ENCODE assay signal across 23 cellular contexts in the genomic region with DNA sequence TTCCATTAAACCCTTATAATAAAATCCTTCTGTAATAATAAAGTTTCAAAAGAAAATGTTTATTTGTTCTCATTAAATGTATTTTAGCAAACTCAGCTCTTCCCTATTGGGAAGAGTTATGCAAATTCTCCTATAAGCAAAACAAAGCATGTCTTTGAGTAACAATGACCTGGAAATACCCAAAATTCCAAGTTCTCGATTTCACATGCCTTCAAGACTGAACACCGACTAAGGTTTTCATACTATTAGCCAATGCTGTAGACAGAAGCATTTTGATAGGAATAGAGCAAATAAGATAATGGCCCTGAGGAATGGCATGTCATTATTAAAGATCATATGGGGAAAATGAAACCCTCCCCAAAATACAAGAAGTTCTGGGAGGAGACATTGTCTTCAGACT. TPM values are rescaled to one million over a fixed set of nuclear protein-coding genes. Genes with fewer than 3 reads are reported as not detected.
A peak's percentile ranks its signal among the peaks of the same experiment; 100 is the strongest.
DNase-seq lines count a peak whose midpoint lies in the region; ATAC-seq, FAIRE-seq and TF ChIP-seq lines count a peak whose summit lies in the region.
"Had no signal": no experiment of that assay in that cellular context is flagged by ENCODE, and none has a peak within 500 bp of the region (broad histone marks: within the 10 kb centered on the region; RNA-seq: fewer than 3 reads in every experiment).

No MANE protein-coding gene starts in this region.

- DNase-seq in HepG2 (ENCODE audit: low spot score), result no peak
- no peak for DNase-seq in right lobe of liver
- no peak for DNase-seq in WTC11 (ENCODE audit: low spot score)
- peak; percentile 54 for DNase-seq in iPS DF 19.7 (ENCODE audit: low read depth, low spot score)
- no peak for DNase-seq in natural killer cell
- no peak for DNase-seq in middle frontal gyrus (ENCODE audit: extremely low spot score, low spot score)
- DNase-seq in activated CD4-positive, alpha-beta T cell treated with anti-CD3 and anti-CD28 coated beads for 36 hours, result no peak
- DNase-seq: CD8-positive, alpha-beta T cell; COR-L47; DMS153; DMS79 treated with DMSO at 0.1 percent for 48 hours; EL; GM23248 had no signal

- no peak for FAIRE-seq in HepG2 (lab: Jason Lieb, UNC)
- FAIRE-seq: D721Med, G401.6, GM12891, HTR-8/SVneo had no signal

- H3K27ac Mint-ChIP-seq in WTC11 (peak overlapping the region; percentile 90), natural killer cell (no peak overlapping the region)
- H3K27ac Mint-ChIP-seq in activated CD4-positive, alpha-beta T cell treated with anti-CD3 and anti-CD28 coated beads for 36 hours, result no peak overlapping the region
- H3K27ac Mint-ChIP-seq: CD14-positive monocyte; CD8-positive, alpha-beta T cell had no signal

- intact Hi-C loops in HepG2 (cut with micrococcal nuclease; ENCODE audit: unreplicated experiment), result no loop called here
- intact Hi-C loops in right lobe of liver (cut with DNase I), result no loop called here
- intact Hi-C loops in natural killer cell (cut with micrococcal nuclease), result no loop called here
- intact Hi-C loops in activated CD4-positive, alpha-beta T cell treated with anti-CD3 and anti-CD28 coated beads for 36 hours (cut with DNase I, micrococcal nuclease), result no loop called here

- no peak overlapping the region for H3K4me3 ChIP-seq in HepG2 (replicated peaks in 1 of 3; ENCODE audit: insufficient read depth in 1 of 3, low read depth in 2 of 3, low read length in 3 of 3)
- H3K4me3 ChIP-seq in right lobe of liver, result no peak overlapping the region
- H3K4me3 ChIP-seq: GM23248, HAP-1 had no signal

- H3K9me3 Mint-ChIP-seq in WTC11 (peaks cover 51% of the 10 kb centered on the region), natural killer cell (no peaks in the 10 kb centered on the region)
- H3K9me3 Mint-ChIP-seq in activated CD4-positive, alpha-beta T cell treated with anti-CD3 and anti-CD28 coated beads for 36 hours (ENCODE audit: low read depth), result no peaks in the 10 kb centered on the region
- H3K9me3 Mint-ChIP-seq: CD8-positive, alpha-beta T cell had no signal

- H3K4me1 ChIP-seq in HepG2 (ENCODE audit: insufficient read depth, low read length) (peaks cover 8% of the 10 kb centered on the region), right lobe of liver (no peaks in the 10 kb centered on the region)
- H3K4me1 ChIP-seq: HAP-1 had no signal

- BruUV-seq in HepG2 (replicated peaks; lab: Mats Ljungman, UMichigan), result no TSS peak

- peaks cover 1 to 15% of the 10 kb centered on the region in 2 experiments; a peak in 3 of 5 replicates for H3K27me3 ChIP-seq in HepG2 (ENCODE audit: control insufficient read depth in 1 of 2, insufficient read depth in 2 of 2, low read length in 2 of 2)
- no peaks in the 10 kb centered on the region for H3K27me3 ChIP-seq in right lobe of liver

- H4K20me1 ChIP-seq in HepG2 (ENCODE audit: insufficient read depth, low read length), result no peaks in the 10 kb centered on the region

- no peak overlapping the region for H3K4me2 ChIP-seq in HepG2 (ENCODE audit: low read depth, low read length)

- H3K79me2 ChIP-seq in HepG2 (ENCODE audit: insufficient read depth, low read length), result no peaks in the 10 kb centered on the region

- no peak for TF ChIP-seq RAD21 in HepG2 (CRISPR knock-in tag; IDR thresholded peaks at IDR 0.05)

- ATAC-seq in HepG2 (no peak), right lobe of liver (no peak), WTC11 (peak; percentile 74), natural killer cell (no peak), HG02885 (IDR thresholded peaks at IDR 0.05; ENCODE audit: poor library complexity, unreplicated experiment) (no peak)
- ATAC-seq in activated CD4-positive, alpha-beta T cell treated with anti-CD3 and anti-CD28 coated beads for 36 hours, result no peak
- ATAC-seq: CD8-positive, alpha-beta T cell had no signal

- TF ChIP-seq POLR2A in HepG2 (IDR thresholded peaks at IDR 0.05; ENCODE audit: insufficient read depth in 1 of 2, low read depth in 2 of 2, low read length in 2 of 2) (no peak), right lobe of liver (IDR thresholded peaks at IDR 0.05) (no peak)

- TF ChIP-seq EP300 in HepG2 (IDR thresholded peaks at IDR 0.05; ENCODE audit: low read depth in 2 of 2, low read length in 2 of 2) (no peak), HepG2 (CRISPR knock-in tag; IDR thresholded peaks at IDR 0.05; ENCODE audit: borderline replicate concordance) (no peak)

- H3K9me3 ChIP-seq in HepG2 (ENCODE audit: low read length) (no peaks in the 10 kb centered on the region), right lobe of liver (no peaks in the 10 kb centered on the region)
- H3K9me3 ChIP-seq: HAP-1 had no signal

- H3K27me3 Mint-ChIP-seq in WTC11 (ENCODE audit: low read depth), result peaks cover 6% of the 10 kb centered on the region
- H3K27me3 Mint-ChIP-seq in natural killer cell (ENCODE audit: low read depth in 2 of 2), result peaks cover 41 to 70% of the 10 kb centered on the region in 2 donors
- peaks cover 33% of the 10 kb centered on the region for H3K27me3 Mint-ChIP-seq in activated CD4-positive, alpha-beta T cell treated with anti-CD3 and anti-CD28 coated beads for 36 hours

- 15% methylated on average over 2 of the region's 2 CpGs for WGBS in HepG2 (ENCODE audit: low lambda C conversion rate)
- 77% methylated on average over 2 of the region's 2 CpGs for WGBS in right lobe of liver (ENCODE audit: insufficient coverage, low coverage, low lambda C conversion rate, missing lambda C conversion rate)

- H2AFZ ChIP-seq in HepG2 (ENCODE audit: low read length), result no peak overlapping the region
- H2AFZ ChIP-seq: GM23248 had no signal

- H3K36me3 Mint-ChIP-seq in WTC11 (peaks cover 6% of the 10 kb centered on the region), natural killer cell (no peaks in the 10 kb centered on the region)
- H3K36me3 Mint-ChIP-seq in activated CD4-positive, alpha-beta T cell treated with anti-CD3 and anti-CD28 coated beads for 36 hours (ENCODE audit: low read depth), result no peaks in the 10 kb centered on the region
- H3K36me3 Mint-ChIP-seq: CD14-positive monocyte; CD8-positive, alpha-beta T cell had no signal

- in situ Hi-C loops in HepG2 (cut with HindIII; ENCODE audit: extremely low pct_ligation_motif_present, low pct_unique_long_range_greater_than_20kb), result no loop called here

- POLR2A ChIA-PET in HepG2 (lab: Yijun Ruan, JAX), result no interaction called here
- POLR2A ChIA-PET in WTC11 (lab: Charles Lee), result no interaction called here
- POLR2A ChIA-PET in activated CD4-positive, alpha-beta T cell treated with anti-CD3 and anti-CD28 coated beads for 36 hours (lab: Charles Lee), result no interaction called here

- H3K9ac ChIP-seq in HepG2 (ENCODE audit: insufficient read depth, low read depth, low read length), result no peak overlapping the region
- H3K9ac ChIP-seq: GM23248 had no signal

- H3K36me3 ChIP-seq in HepG2 (replicated peaks in 1 of 2; ENCODE audit: control insufficient read depth in 1 of 2, insufficient read depth in 2 of 2, low read length in 2 of 2) (no peaks in the 10 kb centered on the region), right lobe of liver (no peaks in the 10 kb centered on the region)
- H3K36me3 ChIP-seq: HAP-1 had no signal

- H3K4me3 Mint-ChIP-seq in WTC11 (no peak overlapping the region), natural killer cell (no peak overlapping the region)
- H3K4me3 Mint-ChIP-seq in activated CD4-positive, alpha-beta T cell treated with anti-CD3 and anti-CD28 coated beads for 36 hours, result no peak overlapping the region
- H3K4me3 Mint-ChIP-seq: CD14-positive monocyte; CD8-positive, alpha-beta T cell had no signal

- CTCF ChIA-PET in HepG2 (lab: Yijun Ruan, JAX; ENCODE audit: low intra/inter-chr PET ratio, low total read pairs) (no interaction called here), WTC11 (lab: Charles Lee) (no interaction called here)
- CTCF ChIA-PET in activated CD4-positive, alpha-beta T cell treated with anti-CD3 and anti-CD28 coated beads for 36 hours (lab: Charles Lee), result no interaction called here

- TF ChIP-seq CTCF in HepG2 (CRISPR knock-in tag; IDR thresholded peaks at IDR 0.05) (no peak), right lobe of liver (IDR thresholded peaks at IDR 0.05) (no peak), WTC11 (IDR thresholded peaks at IDR 0.05) (no peak), natural killer cell (IDR thresholded peaks at IDR 0.05) (no peak)

- H3K27ac ChIP-seq in HepG2 (ENCODE audit: extremely low read length, insufficient read depth, low read length) (no peak overlapping the region), right lobe of liver (no peak overlapping the region)
- H3K27ac ChIP-seq: 22Rv1, GM23248 had no signal

- peaks cover 29% of the 10 kb centered on the region for H3K4me1 Mint-ChIP-seq in WTC11
- H3K4me1 Mint-ChIP-seq in natural killer cell, result no peaks in the 10 kb centered on the region
- H3K4me1 Mint-ChIP-seq in activated CD4-positive, alpha-beta T cell treated with anti-CD3 and anti-CD28 coated beads for 36 hours, result peaks cover 9% of the 10 kb centered on the region
- H3K4me1 Mint-ChIP-seq: CD14-positive monocyte had no signal

RNA-seq across cellular contexts. Expression of a gene that starts 3.8 kb away (rescaled TPM):
- total RNA-seq in HepG2 (2016; rRNA removed; fragmentation: Illumina TruSeq; extraction: Trizol) (not detected in 2 replicates), right lobe of liver (not detected), WTC11 (2021) (not detected in 3 replicates), natural killer cell (not detected)
- total RNA-seq in HepG2 (2016; cell fraction: cytosol; rRNA removed; fragmentation: Illumina TruSeq; extraction: Trizol; ENCODE audit: low read depth), result not detected in 2 replicates
- not detected in 2 replicates for total RNA-seq in HepG2 (2016; cell fraction: insoluble cytoplasmic fraction; rRNA removed; fragmentation: Illumina TruSeq; extraction: Trizol)
- not detected in 2 replicates for total RNA-seq in HepG2 (2016; cell fraction: membrane; rRNA removed; fragmentation: Illumina TruSeq; extraction: Trizol)
- total RNA-seq in HepG2 (2016; cell fraction: nucleus; rRNA removed; fragmentation: Illumina TruSeq; extraction: Trizol), result not detected in 2 replicates
- not detected in 2 replicates for polyA plus RNA-seq in HepG2 (2011; rRNA removed)
- polyA plus RNA-seq in HepG2 (2011; cell fraction: cytosol; rRNA removed), result not detected in 2 replicates
- polyA plus RNA-seq in HepG2 (2011; cell fraction: nucleus; rRNA removed), result not detected in 2 replicates
- not detected in 2 replicates for polyA plus RNA-seq in HepG2 (2012)
- not detected in 2 replicates for polyA plus RNA-seq in HepG2 (2016; cell fraction: cytosol; fragmentation: Illumina TruSeq; extraction: Trizol; ENCODE audit: low read depth)
- polyA plus RNA-seq in HepG2 (2016; cell fraction: insoluble cytoplasmic fraction; fragmentation: Illumina TruSeq; extraction: Trizol; ENCODE audit: low read depth), result not detected in 2 replicates
- not detected in 2 replicates for polyA plus RNA-seq in HepG2 (2016; cell fraction: membrane; fragmentation: Illumina TruSeq; extraction: Trizol; ENCODE audit: low read depth)
- polyA plus RNA-seq in HepG2 (2016; cell fraction: nucleus; fragmentation: Illumina TruSeq; extraction: Trizol; ENCODE audit: insufficient read depth, low read depth), result not detected in 2 replicates
- polyA minus RNA-seq in HepG2 (2011; rRNA and poly(A)+ RNA removed; ENCODE audit: low replicate concordance), result not detected in 2 replicates
- not detected in 2 replicates for polyA minus RNA-seq in HepG2 (2011; cell fraction: cytosol; rRNA and poly(A)+ RNA removed)
- not detected in 2 replicates for polyA minus RNA-seq in HepG2 (2011; cell fraction: nucleus; rRNA and poly(A)+ RNA removed)
- total RNA-seq in activated CD4-positive, alpha-beta T cell treated with anti-CD3 and anti-CD28 coated beads for 36 hours, result 10 to 100 TPM in 1 of 2 experiments, 1 to 10 TPM in 1; 9.1 to 11.9 TPM
- total RNA-seq: A673; CD8-positive, alpha-beta T cell; GM23248 had no signal
- polyA plus RNA-seq: BJ, CD14-positive monocyte, GM23248 had no signal

RNA-seq across cellular contexts. Expression of a gene that starts 54.3 kb away (rescaled TPM):
- not detected in 2 replicates for total RNA-seq in HepG2 (2016; rRNA removed; fragmentation: Illumina TruSeq; extraction: Trizol)
- total RNA-seq in HepG2 (2016; cell fraction: cytosol; rRNA removed; fragmentation: Illumina TruSeq; extraction: Trizol; ENCODE audit: low read depth), result not detected in 2 replicates
- total RNA-seq in HepG2 (2016; cell fraction: insoluble cytoplasmic fraction; rRNA removed; fragmentation: Illumina TruSeq; extraction: Trizol), result not detected in 2 replicates
- not detected in 2 replicates for total RNA-seq in HepG2 (2016; cell fraction: membrane; rRNA removed; fragmentation: Illumina TruSeq; extraction: Trizol)
- not detected in 2 replicates for total RNA-seq in HepG2 (2016; cell fraction: nucleus; rRNA removed; fragmentation: Illumina TruSeq; extraction: Trizol)
- not detected in 2 replicates for polyA plus RNA-seq in HepG2 (2011; rRNA removed)
- not detected in 2 replicates for polyA plus RNA-seq in HepG2 (2011; cell fraction: cytosol; rRNA removed)
- polyA plus RNA-seq in HepG2 (2011; cell fraction: nucleus; rRNA removed), result not detected in 2 replicates
- not detected in 2 replicates for polyA plus RNA-seq in HepG2 (2012)
- not detected in 2 replicates for polyA plus RNA-seq in HepG2 (2016; cell fraction: cytosol; fragmentation: Illumina TruSeq; extraction: Trizol; ENCODE audit: low read depth)
- polyA plus RNA-seq in HepG2 (2016; cell fraction: insoluble cytoplasmic fraction; fragmentation: Illumina TruSeq; extraction: Trizol; ENCODE audit: low read depth), result not detected in 2 replicates
- not detected in 2 replicates for polyA plus RNA-seq in HepG2 (2016; cell fraction: membrane; fragmentation: Illumina TruSeq; extraction: Trizol; ENCODE audit: low read depth)
- polyA plus RNA-seq in HepG2 (2016; cell fraction: nucleus; fragmentation: Illumina TruSeq; extraction: Trizol; ENCODE audit: insufficient read depth, low read depth), result not detected in 2 replicates
- polyA minus RNA-seq in HepG2 (2011; rRNA and poly(A)+ RNA removed; ENCODE audit: low replicate concordance), result not detected in 2 replicates
- polyA minus RNA-seq in HepG2 (2011; cell fraction: cytosol; rRNA and poly(A)+ RNA removed), result not detected in 2 replicates
- polyA minus RNA-seq in HepG2 (2011; cell fraction: nucleus; rRNA and poly(A)+ RNA removed), result not detected in 2 replicates
- total RNA-seq in right lobe of liver, result not detected
- total RNA-seq in WTC11 (2021), result not detected in 3 replicates
- not detected for total RNA-seq in natural killer cell
- 100 to 1,000 TPM; 155 to 157 TPM for total RNA-seq in activated CD4-positive, alpha-beta T cell treated with anti-CD3 and anti-CD28 coated beads for 36 hours
- total RNA-seq: A673; CD8-positive, alpha-beta T cell; GM23248 had no signal
- polyA plus RNA-seq: BJ, CD14-positive monocyte, GM23248 had no signal

Comparison
In these comparisons a context has a peak if more than half of its experiments do, and no peak if none do; other contexts are left out.
1. RNA of a gene that starts 3.8 kb away (total RNA-seq): 9.1 to 11.9 TPM in activated CD4-positive, alpha-beta T cell treated with anti-CD3 and anti-CD28 coated beads for 36 hours; not detected in HepG2, not detected in right lobe of liver, not detected in WTC11 and not detected in natural killer cell; every median in the first group is over 10 times any median in the second.
2. RNA of a gene that starts 54.3 kb away (total RNA-seq): 155 to 157 TPM in activated CD4-positive, alpha-beta T cell treated with anti-CD3 and anti-CD28 coated beads for 36 hours; not detected in WTC11, not detected in HepG2, not detected in right lobe of liver and not detected in natural killer cell; every median in the first group is over 100 times any median in the second.